8 cellular contexts compared by ENCODE assay signal in the genomic region with DNA sequence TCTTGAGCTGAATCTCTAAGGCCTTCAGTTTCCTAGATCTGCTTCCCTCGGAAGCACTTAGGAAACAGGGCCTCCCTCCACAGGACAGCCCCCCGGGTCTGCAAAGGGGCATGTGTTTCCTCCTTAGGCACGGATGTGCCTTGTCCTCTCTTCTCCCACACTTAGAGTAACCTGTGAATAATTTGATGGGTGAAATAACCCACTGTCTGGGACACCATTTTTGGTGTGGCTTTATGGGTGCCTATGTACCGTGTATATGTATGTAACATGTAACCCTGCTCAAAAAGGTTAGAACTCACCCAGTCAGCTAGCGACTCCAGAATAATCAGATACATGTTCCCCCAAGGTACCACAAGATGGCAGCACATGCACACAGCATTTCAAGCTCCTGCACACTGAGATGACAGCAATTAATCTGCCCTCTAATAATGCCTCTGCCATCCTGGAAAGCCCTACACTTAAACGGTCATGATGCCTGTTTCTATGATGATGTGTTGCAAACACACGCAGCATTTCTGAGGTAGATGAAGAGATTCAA.
DNase-seq lines count a peak whose midpoint lies in the region; ATAC-seq and TF ChIP-seq lines count a peak whose summit lies in the region.

No MANE protein-coding gene starts in this region.

- H3K4me3 ChIP-seq in fibroblast of pulmonary artery (replicated peaks; ENCODE audit: low read depth, low read length) (no peak overlapping the region), suprapubic skin (no peak overlapping the region)

- no peaks in the 10 kb centered on the region for H3K9me3 ChIP-seq in suprapubic skin

- WGBS in suprapubic skin: 12% methylated on average over 6 of the region's 7 CpGs

- H3K27me3 ChIP-seq in suprapubic skin: no peaks in the 10 kb centered on the region

- TF ChIP-seq EP300 in suprapubic skin (IDR thresholded peaks at IDR 0.05): no peak

- DNase-seq in DMS53 treated with DMSO at 0.1 percent for 48 hours (lab: John Stamatoyannopoulos, UW; ENCODE audit: unreplicated experiment): peak; percentile 93
- DNase-seq in LoVo (ENCODE audit: low spot score): peak; percentile 85
- DNase-seq in RKO (ENCODE audit: low spot score): peak; percentile 94
- peak; percentile 49 for DNase-seq in activated T-helper 1 cell treated with Interleukin-2 at 50 U/mL for 16 hours (ENCODE audit: low read depth)
- DNase-seq in fibroblast of pulmonary artery (ENCODE audit: low read depth): peak; percentile 95
- peak; percentile 68 for DNase-seq in non-pigmented ciliary epithelial cell (ENCODE audit: low read depth)
- peak in 1 of 2 donors; percentile 79 for DNase-seq in suprapubic skin (ENCODE audit: low spot score in 2 of 2)

- TF ChIP-seq POLR2A in suprapubic skin (IDR thresholded peaks at IDR 0.05): no peak

- no peak overlapping the region for H3K27ac ChIP-seq in suprapubic skin

- peaks cover 19% of the 10 kb centered on the region for H3K4me1 ChIP-seq in suprapubic skin

- ATAC-seq in GM21619 (IDR thresholded peaks at IDR 0.05; ENCODE audit: unreplicated experiment): peak; percentile 68

- TF ChIP-seq CTCF in fibroblast of pulmonary artery (IDR thresholded peaks at IDR 0.05; ENCODE audit: low read length, missing control alignments) (peak; percentile 87), suprapubic skin (IDR thresholded peaks at IDR 0.05) (peak; percentile 72 to 85)

- H3K36me3 ChIP-seq in suprapubic skin: no peaks in the 10 kb centered on the region
